ENCODE assay signal across 1 cellular context in genomic region chr19:50821248-50821612, GRCh38.
TF ChIP-seq lines count a peak whose summit lies in the region.

No MANE protein-coding gene starts in this region.

TF ChIP-seq in SK-N-SH treated with all-trans-retinoic acid at 6 μM for 48 hours, 23 proteins besides CTCF, POLR2A, EP300 and RAD21 (continued from another document):
- no peak for TF ChIP-seq CREB5 (CRISPR knock-in tag; IDR thresholded peaks at IDR 0.05; ENCODE audit: low read depth)
- TF ChIP-seq ZC3H10 (CRISPR knock-in tag; IDR thresholded peaks at IDR 0.05) = no peak
